Comparison of ENCODE assay signal across 1 cellular context in genomic region chr6:31640612-31641011, GRCh38.
TF ChIP-seq lines count a peak whose summit lies in the region.

No MANE protein-coding gene starts in this region.

TF ChIP-seq in HCT116, 20 proteins besides CTCF, POLR2A, EP300 and RAD21:
- TF ChIP-seq REST (IDR thresholded peaks at IDR 0.05; ENCODE audit: low read depth) = no peak
- no peak for TF ChIP-seq EZH2phosphoT487 (IDR thresholded peaks at IDR 0.05; ENCODE audit: borderline replicate concordance)
- no peak for TF ChIP-seq POLR2AphosphoS5 (IDR thresholded peaks at IDR 0.05; ENCODE audit: low read depth, low read length)
- TF ChIP-seq CEBPB (IDR thresholded peaks at IDR 0.05; ENCODE audit: low read depth) = no peak
- TF ChIP-seq ZFX (IDR thresholded peaks at IDR 0.05) = no peak
- no peak for TF ChIP-seq YY1 (IDR thresholded peaks at IDR 0.05; ENCODE audit: extremely low read depth, insufficient replicate concordance, low read depth, low read length)
- TF ChIP-seq ZNF274 (IDR thresholded peaks at IDR 0.05; ENCODE audit: low read depth, low read length) = no peak
